In genomic region chr5:100313657-100314056, GRCh38 we compare ENCODE assay signal across 16 cellular contexts.
"Had no signal": no experiment of that assay in that cellular context is flagged by ENCODE, and none has a peak within 500 bp of the region (broad histone marks: within the 10 kb centered on the region; RNA-seq: fewer than 3 reads in every experiment).

No MANE protein-coding gene starts in this region.

- H3K9me3 ChIP-seq: prostate gland, tibial artery had no signal

- ATAC-seq: activated CD4-positive, alpha-beta T cell treated with anti-CD3 and anti-CD28 coated beads for 36 hours; esophagus mucosa; right cardiac atrium had no signal

- DNase-seq: activated CD4-positive, alpha-beta memory T cell treated with anti-CD3 and anti-CD28 coated beads for 36 hours; activated CD4-positive, alpha-beta T cell treated with anti-CD3 and anti-CD28 coated beads for 36 hours; activated effector memory CD4-positive, alpha-beta T cell treated with anti-CD3 and anti-CD28 coated beads, Interleukin-2, amount 50 U/mL, for 16 hours; activated T-cell treated with anti-CD3 and anti-CD28 coated beads, Interleukin-2, amount 50 U/mL, for 48 hours; adrenal gland; dorsolateral prefrontal cortex; islet precursor cell; right cardiac atrium; stimulated activated CD4-positive, alpha-beta T cell treated with anti-CD3 and anti-CD28 coated beads, Interleukin-4, amount 100 ng/mL, for 24 hours; stimulated activated naive CD4-positive, alpha-beta T cell; tibial artery had no signal

- H3K4me1 ChIP-seq: adrenal gland, prostate gland, tibial artery had no signal

- H3K36me3 ChIP-seq: adrenal gland, cardiac muscle cell, prostate gland, tibial artery had no signal

- H3K4me3 ChIP-seq: adrenal gland, cardiac muscle cell, dorsolateral prefrontal cortex, lung, prostate gland, skin epidermis, tibial artery had no signal
